Comparison of ENCODE assay signal across 8 cellular contexts in the genomic region with DNA sequence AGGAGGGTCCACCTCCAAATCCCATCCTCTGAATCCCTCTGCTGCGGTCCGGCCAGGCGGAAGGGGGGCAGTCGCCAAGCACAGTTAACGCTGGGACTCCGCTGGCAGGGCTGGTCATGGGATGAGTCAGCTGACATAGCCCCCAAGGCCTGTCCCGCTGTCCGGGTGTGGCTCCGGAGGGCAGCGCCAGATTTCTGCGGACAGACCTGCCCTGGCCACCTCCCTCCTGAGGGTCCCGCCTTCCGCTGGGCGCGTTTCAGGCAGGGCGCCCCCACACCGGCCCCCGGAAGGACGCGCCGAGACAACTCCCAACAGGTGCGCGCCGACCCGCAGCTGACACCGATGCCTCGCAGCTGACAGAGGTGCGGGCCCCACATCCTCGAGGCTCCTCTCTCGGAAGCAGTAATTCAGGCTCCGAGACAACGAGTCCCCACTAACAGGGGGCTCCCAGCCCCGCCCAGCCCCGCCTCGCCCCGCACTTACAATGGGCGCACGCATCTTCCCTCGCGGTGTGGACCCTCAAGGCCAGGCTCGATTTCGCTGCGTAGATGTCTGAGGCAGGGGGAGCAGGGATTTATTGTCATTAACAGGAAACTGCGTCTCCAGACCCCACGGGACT. TPM values are rescaled to one million over a fixed set of nuclear protein-coding genes. Genes with fewer than 3 reads are reported as not detected.
DNase-seq lines count a peak whose midpoint lies in the region; ATAC-seq, FAIRE-seq and TF ChIP-seq lines count a peak whose summit lies in the region.

No MANE protein-coding gene starts in this region.

- SMC1A ChIA-PET in GM12878 (lab: Charles Lee; ENCODE audit: uncharacterized antibody, unreplicated experiment), result no interaction called here

- 6% methylated on average over 11 of the region's 45 CpGs for WGBS in A549 (ENCODE audit: missing lambda C conversion rate)
- whole genome bisulfite sequencing in SK-N-SH (ENCODE audit: low lambda C conversion rate), result 4% methylated on average over 23 of the region's 45 CpGs
- WGBS in GM12878 (ENCODE audit: insufficient coverage, insufficient replicate concordance, low lambda C conversion rate, missing lambda C conversion rate), result 8% methylated on average over 45 of the region's 45 CpGs

- no peaks in the 10 kb centered on the region for H3K9me2 ChIP-seq in SK-N-SH

- FAIRE-seq in A549 (lab: Jason Lieb, UNC) (no peak), GM12878 (lab: Jason Lieb, UNC) (no peak)

- TF ChIP-seq EP300 in A549 (IDR thresholded peaks at IDR 0.05), result no peak
- no peak for TF ChIP-seq EP300 in SK-N-SH (IDR thresholded peaks at IDR 0.05; ENCODE audit: borderline replicate concordance in 1 of 2, low read depth in 1 of 2, low read length in 1 of 2)
- no peak for TF ChIP-seq EP300 in GM12878 (IDR thresholded peaks at IDR 0.05; ENCODE audit: borderline replicate concordance in 1 of 2, control insufficient read depth in 1 of 2, low read depth in 2 of 2, low read length in 2 of 2)

- H3F3A ChIP-seq in SK-N-SH (replicated peaks; ENCODE audit: insufficient read depth), result peaks cover 9% of the 10 kb centered on the region

- CTCF ChIA-PET in A549 (lab: Yijun Ruan, JAX), result interaction anchor here (0.6 to 1.6 kb wide), 3 partner anchors 25 to 136 kb away, joined by 3 read pairs; no protein-coding TSS in a partner anchor
- CTCF ChIA-PET in SK-N-SH (lab: Yijun Ruan, JAX), result interaction anchor here (1.3 kb wide), 1 partner anchor 25 kb away, joined by 3 read pairs; no protein-coding TSS in a partner anchor
- CTCF ChIA-PET in GM12878 (lab: Yijun Ruan, JAX), result no interaction called here

- no TSS peak for BruUV-seq in GM12878 (replicated peaks; lab: Mats Ljungman, UMichigan)

- H3K4me2 ChIP-seq in A549 (peak overlapping the region; percentile 88), SK-N-SH (peak overlapping the region; percentile 94), GM12878 (ENCODE audit: control insufficient read depth, insufficient read depth) (peak overlapping the region; percentile 98)

- H3K4me3 ChIP-seq in A549, result peak overlapping the region; percentile 71
- peak overlapping the region; percentile 74 to 79 for H3K4me3 ChIP-seq in SK-N-SH (ENCODE audit: low read depth in 2 of 2, low read length in 1 of 2)
- peak overlapping the region; percentile 75 for H3K4me3 ChIP-seq in GM12878
- H3K4me3 ChIP-seq in iPS-11a (ENCODE audit: low read depth, low read length), result peak overlapping the region; percentile 69

- no peaks in the 10 kb centered on the region for H3K9me3 ChIP-seq in A549
- H3K9me3 ChIP-seq in SK-N-SH, result no peaks in the 10 kb centered on the region
- no peaks in the 10 kb centered on the region for H3K9me3 ChIP-seq in GM12878 (replicated peaks; ENCODE audit: control insufficient read depth, insufficient read depth, low read length)

- DNase-seq in A549 (ENCODE audit: low read depth in 1 of 2, low spot score in 1 of 2), result peak; percentile 36 to 42
- peak; percentile 46 for DNase-seq in GM20000 (ENCODE audit: low spot score)
- peak; percentile 74 for DNase-seq in SK-N-SH
- DNase-seq in GM12878 (ENCODE audit: low read depth, low spot score), result no peak
- peak; percentile 74 for DNase-seq in retina

- no peak for TF ChIP-seq POLR2A in A549 (IDR thresholded peaks at IDR 0.05; ENCODE audit: low read length)
- no peak for TF ChIP-seq POLR2A in GM12878 (IDR thresholded peaks at IDR 0.05; ENCODE audit: low read depth, low read length)

- H3K27me3 ChIP-seq in SK-N-SH (ENCODE audit: insufficient read depth) (no peaks in the 10 kb centered on the region), GM12878 (replicated peaks in 1 of 2; ENCODE audit: control insufficient read depth in 2 of 2, insufficient read depth in 2 of 2, low read length in 1 of 2) (no peaks in the 10 kb centered on the region; a peak in 1 of 4 replicates)

- peak; percentile 64 to 73 for ATAC-seq in A549
- peak; percentile 65 for ATAC-seq in GM12878
- ATAC-seq in GM18858 (IDR thresholded peaks at IDR 0.05; ENCODE audit: unreplicated experiment), result no peak
- no peak for ATAC-seq in HG02571 (IDR thresholded peaks at IDR 0.05; ENCODE audit: unreplicated experiment)

- TF ChIP-seq CTCF in A549 (IDR thresholded peaks at IDR 0.05) (no peak), GM20000 (IDR thresholded peaks at IDR 0.05; ENCODE audit: extremely low read depth, missing control alignments) (no peak), SK-N-SH (IDR thresholded peaks at IDR 0.05) (no peak), GM12878 (IDR thresholded peaks at IDR 0.05 in 2 of 3, conservative IDR thresholded peaks at IDR 0.05 in 1 of 3; ENCODE audit: control insufficient read depth in 2 of 3, extremely low read depth in 1 of 3, insufficient read depth in 1 of 3, low read depth in 3 of 3, low read length in 3 of 3) (no peak)

- POLR2A ChIA-PET in A549 (lab: Yijun Ruan, JAX), result no interaction called here
- POLR2A ChIA-PET in SK-N-SH (lab: Yijun Ruan, JAX), result interaction anchor here (0.5 kb wide), 1 partner anchor 22 kb away, joined by 6 read pairs; no protein-coding TSS in a partner anchor
- POLR2A ChIA-PET in GM12878 (lab: Charles Lee), result no interaction called here

- TF ChIP-seq RAD21 in A549 (conservative IDR thresholded peaks at IDR 0.05 in 1 of 2, IDR thresholded peaks at IDR 0.05 in 1 of 2) (no peak), SK-N-SH (IDR thresholded peaks at IDR 0.05; ENCODE audit: low read length) (no peak), GM12878 (IDR thresholded peaks at IDR 0.05; ENCODE audit: insufficient read depth, low read depth, low read length) (no peak)

- H3K79me2 ChIP-seq in SK-N-SH (ENCODE audit: insufficient read depth) (no peaks in the 10 kb centered on the region), GM12878 (ENCODE audit: control insufficient read depth, insufficient read depth, low read length) (no peaks in the 10 kb centered on the region)

- in situ Hi-C loops in GM12878 (cut with MboI), result no loop called here

- H2AFZ ChIP-seq in SK-N-SH (ENCODE audit: low read depth) (peak overlapping the region; percentile 97), GM12878 (ENCODE audit: control insufficient read depth, low read depth, low read length) (peak overlapping the region; percentile 73)

- H4K20me1 ChIP-seq in SK-N-SH (ENCODE audit: insufficient read depth) (no peaks in the 10 kb centered on the region), GM12878 (ENCODE audit: control insufficient read depth, insufficient read depth) (no peaks in the 10 kb centered on the region)

- H3K9ac ChIP-seq in SK-N-SH (peak overlapping the region; percentile 49), GM12878 (ENCODE audit: control insufficient read depth, insufficient read depth, low read length) (peak overlapping the region; percentile 35; the same call in 1 of the 2 replicates)

- intact Hi-C loops in GM12878 (cut with micrococcal nuclease; ENCODE audit: unreplicated experiment), result no loop called here

- H3K4me1 ChIP-seq in A549, result peaks cover 34% of the 10 kb centered on the region
- H3K4me1 ChIP-seq in SK-N-SH (ENCODE audit: control insufficient read depth in 1 of 2, insufficient read depth in 2 of 2, low read depth in 1 of 2, low read length in 1 of 2), result peaks cover 14 to 15% of the 10 kb centered on the region in 2 experiments
- peaks cover 4% of the 10 kb centered on the region for H3K4me1 ChIP-seq in GM12878 (ENCODE audit: control insufficient read depth, insufficient read depth, low read length)

- H3K36me3 ChIP-seq in SK-N-SH (replicated peaks in 1 of 2; ENCODE audit: control insufficient read depth in 1 of 2, insufficient read depth in 2 of 2, low read length in 1 of 2) (no peaks in the 10 kb centered on the region), GM12878 (ENCODE audit: control insufficient read depth in 2 of 2, insufficient read depth in 2 of 2, low read length in 1 of 2) (no peaks in the 10 kb centered on the region)

- RAD21 ChIA-PET in GM12878 (lab: Charles Lee; ENCODE audit: unreplicated experiment), result no interaction called here

- H3K27ac ChIP-seq in A549 (peak overlapping the region; percentile 71 to 92), SK-N-SH (ENCODE audit: low read depth in 2 of 2, low read length in 1 of 2) (peak overlapping the region in 1 of 2 experiments; percentile 30; a peak in 1 of 4 replicates), GM12878 (ENCODE audit: control insufficient read depth, insufficient read depth) (no peak overlapping the region)

RNA-seq across cellular contexts. Expression of a gene that starts 0.6 kb away (rescaled TPM):
- polyA plus RNA-seq in A549 (2011; rRNA removed), result 65.2 and 71.1 TPM in 2 replicates
- polyA plus RNA-seq in A549 (2012; cell fraction: cytosol; rRNA removed), result 95.5 and 108 TPM in 2 replicates
- 50.2 and 51.9 TPM in 2 replicates for polyA plus RNA-seq in A549 (2012; cell fraction: nucleus; rRNA removed)
- 39.5 to 40.7 TPM (median 40.1 TPM) in 3 replicates for polyA plus RNA-seq in A549 (2017; fragmentation: RNase III; extraction: RNeasy Plus Mini Kit Qiagen cat#74134 plus additional on column Dnase treatment)
- 89.2 and 142 TPM in 2 replicates for polyA minus RNA-seq in A549 (2011; rRNA and poly(A)+ RNA removed)
- 39.6 and 44.0 TPM in 2 replicates for polyA plus RNA-seq in SK-N-SH (2012; rRNA removed)
- 32.8 and 36.7 TPM in 2 replicates for polyA plus RNA-seq in SK-N-SH (2012; cell fraction: cytosol; rRNA removed)
- 18.0 and 24.4 TPM in 2 replicates for polyA plus RNA-seq in SK-N-SH (2012; cell fraction: nucleus; rRNA removed)
- 2.5 and 2.9 TPM in 2 replicates for total RNA-seq in GM12878 (2013; cell fraction: nucleolus; rRNA removed)
- total RNA-seq in GM12878 (2014; rRNA removed), result 11.3 and 12.5 TPM in 2 replicates
- total RNA-seq in GM12878 (2014; rRNA removed; fragmentation: Illumina TruSeq; extraction: Trizol), result 7.0 and 8.1 TPM in 2 replicates
- 13.3 and 15.4 TPM in 2 replicates for total RNA-seq in GM12878 (2021)
- 7.5 TPM for polyA plus RNA-seq in GM12878 (2011; ENCODE audit: low read depth)
- polyA plus RNA-seq in GM12878 (2011; rRNA removed), result 3.2 and 4.8 TPM in 2 replicates
- polyA plus RNA-seq in GM12878 (2011; cell fraction: cytosol; rRNA removed), result 6.0 and 6.3 TPM in 2 replicates
- 2.4 and 2.7 TPM in 2 replicates for polyA plus RNA-seq in GM12878 (2011; cell fraction: nucleus; rRNA removed)
- 7.2 and 7.7 TPM in 2 replicates for polyA plus RNA-seq in GM12878 (2012)
- polyA plus RNA-seq in GM12878 (2014; fragmentation: Illumina TruSeq; extraction: Trizol), result 6.4 and 9.2 TPM in 2 replicates
- polyA plus RNA-seq in GM12878 (2014; fragmentation: Nextera tagmentation; extraction: Ambion mirVana), result 10 to 100 TPM; 31.6 to 37.0 TPM
- polyA plus RNA-seq in GM12878 (2014; rRNA removed), result 18.0 and 18.9 TPM in 2 replicates
- polyA plus RNA-seq in GM12878 (2016; fragmentation: Nextera tagmentation; extraction: Ambion mirVana), result 10 to 100 TPM; 16.4 to 19.9 TPM
- 6.4 and 8.2 TPM in 2 replicates for polyA minus RNA-seq in GM12878 (2011; rRNA and poly(A)+ RNA removed)
- 1.8 TPM in 1 of 2 replicates, not detected in the other for polyA minus RNA-seq in GM12878 (2011; cell fraction: cytosol; rRNA and poly(A)+ RNA removed)
- 0.73 and 1.1 TPM in 2 replicates for polyA minus RNA-seq in GM12878 (2011; cell fraction: nucleus; rRNA and poly(A)+ RNA removed)

RNA-seq across cellular contexts. Expression of a gene that starts 50.4 kb away (rescaled TPM):
- 0.56 and 0.57 TPM in 2 replicates for polyA plus RNA-seq in A549 (2011; rRNA removed)
- polyA plus RNA-seq in A549 (2012; cell fraction: cytosol; rRNA removed), result 0.71 and 1.3 TPM in 2 replicates
- 1.6 and 1.8 TPM in 2 replicates for polyA plus RNA-seq in A549 (2012; cell fraction: nucleus; rRNA removed)
- 0.14 to 0.42 TPM (median 0.26 TPM) in 3 replicates for polyA plus RNA-seq in A549 (2017; fragmentation: RNase III; extraction: RNeasy Plus Mini Kit Qiagen cat#74134 plus additional on column Dnase treatment)
- polyA minus RNA-seq in A549 (2011; rRNA and poly(A)+ RNA removed), result 0.39 TPM in 1 of 2 replicates, not detected in the other
- polyA plus RNA-seq in SK-N-SH (2012; rRNA removed), result 0.19 and 0.53 TPM in 2 replicates
- 0.05 and 0.16 TPM in 2 replicates for polyA plus RNA-seq in SK-N-SH (2012; cell fraction: cytosol; rRNA removed)
- polyA plus RNA-seq in SK-N-SH (2012; cell fraction: nucleus; rRNA removed), result 1.3 and 1.4 TPM in 2 replicates
- 1.1 and 1.7 TPM in 2 replicates for total RNA-seq in GM12878 (2013; cell fraction: nucleolus; rRNA removed)
- total RNA-seq in GM12878 (2014; rRNA removed), result 8.2 and 8.5 TPM in 2 replicates
- 8.2 and 8.6 TPM in 2 replicates for total RNA-seq in GM12878 (2014; rRNA removed; fragmentation: Illumina TruSeq; extraction: Trizol)
- total RNA-seq in GM12878 (2021), result 4.6 and 5.2 TPM in 2 replicates
- 21.4 TPM for polyA plus RNA-seq in GM12878 (2011; ENCODE audit: low read depth)
- 2.5 and 4.6 TPM in 2 replicates for polyA plus RNA-seq in GM12878 (2011; rRNA removed)
- 4.8 and 7.6 TPM in 2 replicates for polyA plus RNA-seq in GM12878 (2011; cell fraction: cytosol; rRNA removed)
- polyA plus RNA-seq in GM12878 (2011; cell fraction: nucleus; rRNA removed), result 2.0 and 2.5 TPM in 2 replicates
- polyA plus RNA-seq in GM12878 (2012), result 6.3 and 17.6 TPM in 2 replicates
- polyA plus RNA-seq in GM12878 (2014; fragmentation: Illumina TruSeq; extraction: Trizol), result 10.8 and 13.4 TPM in 2 replicates
- polyA plus RNA-seq in GM12878 (2014; fragmentation: Nextera tagmentation; extraction: Ambion mirVana), result 10 to 100 TPM; 15.7 to 25.9 TPM
- 10.9 and 11.5 TPM in 2 replicates for polyA plus RNA-seq in GM12878 (2014; rRNA removed)
- 1 to 10 TPM; 5.6 to 5.9 TPM for polyA plus RNA-seq in GM12878 (2016; fragmentation: Nextera tagmentation; extraction: Ambion mirVana)
- 1.8 and 3.9 TPM in 2 replicates for polyA minus RNA-seq in GM12878 (2011; rRNA and poly(A)+ RNA removed)
- polyA minus RNA-seq in GM12878 (2011; cell fraction: cytosol; rRNA and poly(A)+ RNA removed), result not detected in 2 replicates
- not detected in 2 replicates for polyA minus RNA-seq in GM12878 (2011; cell fraction: nucleus; rRNA and poly(A)+ RNA removed)

RNA-seq across cellular contexts. Expression of a gene that starts 57.5 kb away (rescaled TPM):
- polyA plus RNA-seq in A549 (2011; rRNA removed) (45.4 and 50.8 TPM in 2 replicates), A549 (2017; fragmentation: RNase III; extraction: RNeasy Plus Mini Kit Qiagen cat#74134 plus additional on column Dnase treatment) (26.0 to 26.9 TPM (median 26.3 TPM) in 3 replicates), SK-N-SH (2012; rRNA removed) (13.1 and 17.8 TPM in 2 replicates), GM12878 (2011; rRNA removed) (19.4 and 27.7 TPM in 2 replicates), GM12878 (2014; fragmentation: Illumina TruSeq; extraction: Trizol) (15.3 and 19.0 TPM in 2 replicates), GM12878 (2014; fragmentation: Nextera tagmentation; extraction: Ambion mirVana) (10 to 100 TPM; 12.0 to 15.4 TPM), GM12878 (2014; rRNA removed) (12.4 and 16.0 TPM in 2 replicates), GM12878 (2016; fragmentation: Nextera tagmentation; extraction: Ambion mirVana) (10 to 100 TPM; 23.6 to 25.9 TPM)
- 14.1 and 20.3 TPM in 2 replicates for polyA plus RNA-seq in A549 (2012; cell fraction: cytosol; rRNA removed)
- polyA plus RNA-seq in A549 (2012; cell fraction: nucleus; rRNA removed), result 13.2 and 16.5 TPM in 2 replicates
- polyA minus RNA-seq in A549 (2011; rRNA and poly(A)+ RNA removed), result 58.7 and 60.9 TPM in 2 replicates
- 16.4 and 17.8 TPM in 2 replicates for polyA plus RNA-seq in SK-N-SH (2012; cell fraction: cytosol; rRNA removed)
- polyA plus RNA-seq in SK-N-SH (2012; cell fraction: nucleus; rRNA removed), result 10.0 and 12.4 TPM in 2 replicates
- 28.0 and 29.6 TPM in 2 replicates for total RNA-seq in GM12878 (2013; cell fraction: nucleolus; rRNA removed)
- total RNA-seq in GM12878 (2014; rRNA removed) (25.4 and 31.2 TPM in 2 replicates), GM12878 (2014; rRNA removed; fragmentation: Illumina TruSeq; extraction: Trizol) (28.7 and 29.2 TPM in 2 replicates), GM12878 (2021) (33.3 and 36.0 TPM in 2 replicates)
- polyA plus RNA-seq in GM12878 (2011; ENCODE audit: low read depth), result 7.8 TPM
- polyA plus RNA-seq in GM12878 (2011; cell fraction: cytosol; rRNA removed), result 13.8 and 15.3 TPM in 2 replicates
- 7.3 and 8.4 TPM in 2 replicates for polyA plus RNA-seq in GM12878 (2011; cell fraction: nucleus; rRNA removed)
- polyA plus RNA-seq in GM12878 (2012), result 9.0 and 11.6 TPM in 2 replicates
- 18.6 and 28.3 TPM in 2 replicates for polyA minus RNA-seq in GM12878 (2011; rRNA and poly(A)+ RNA removed)
- polyA minus RNA-seq in GM12878 (2011; cell fraction: cytosol; rRNA and poly(A)+ RNA removed), result 10.0 and 11.3 TPM in 2 replicates
- 2.4 and 7.4 TPM in 2 replicates for polyA minus RNA-seq in GM12878 (2011; cell fraction: nucleus; rRNA and poly(A)+ RNA removed)

Comparison
In these comparisons a context has a peak if more than half of its experiments do, and no peak if none do; other contexts are left out.
1. ATAC-seq: peak in A549 (2 of 2) and GM12878 (single experiment); none in GM18858 (single experiment) and HG02571 (single experiment).
2. Peak in every context shown above with its lines, with median percentiles within 50 percentile points of each other: H3K4me2 ChIP-seq and H3K4me3 ChIP-seq.